ENCODE assay signal across 8 cellular contexts in genomic region chr6:117906454-117906904, GRCh38. TPM values are rescaled to one million over a fixed set of nuclear protein-coding genes. Genes with fewer than 3 reads are reported as not detected.
DNase-seq lines count a peak whose midpoint lies in the region; ATAC-seq and TF ChIP-seq lines count a peak whose summit lies in the region.

No MANE protein-coding gene starts in this region.

- intact Hi-C loops in mucosa of descending colon (cut with DNase I, micrococcal nuclease) = no loop called here

- no peaks in the 10 kb centered on the region for H3K36me3 ChIP-seq in mucosa of descending colon (ENCODE audit: low read depth)

- TF ChIP-seq CTCF in epithelial cell of proximal tubule (conservative IDR thresholded peaks at IDR 0.05; ENCODE audit: low read depth, low read length) (no peak), mucosa of descending colon (IDR thresholded peaks at IDR 0.05) (no peak)

- H3K4me1 Mint-ChIP-seq in stimulated activated effector memory CD8-positive, alpha-beta T cell treated with anti-CD3 and anti-CD28 coated beads, Interleukin-12 subunit alpha, Interleukin-12 subunit beta, amount 100 ng/mL, for 72 hours = no peaks in the 10 kb centered on the region

- H3K9me3 Mint-ChIP-seq in stimulated activated effector memory CD8-positive, alpha-beta T cell treated with anti-CD3 and anti-CD28 coated beads, Interleukin-12 subunit alpha, Interleukin-12 subunit beta, amount 100 ng/mL, for 72 hours = no peaks in the 10 kb centered on the region

- ATAC-seq in GM19468 (IDR thresholded peaks at IDR 0.05; ENCODE audit: extremely low read depth, unreplicated experiment) = peak; percentile 21
- ATAC-seq in HG03521 (IDR thresholded peaks at IDR 0.05; ENCODE audit: unreplicated experiment) = peak; percentile 23
- ATAC-seq in stimulated activated effector memory CD8-positive, alpha-beta T cell treated with anti-CD3 and anti-CD28 coated beads, Interleukin-12 subunit alpha, Interleukin-12 subunit beta, amount 100 ng/mL, for 72 hours = no peak
- no peak for ATAC-seq in mucosa of descending colon

- peaks cover 11% of the 10 kb centered on the region for H3K4me1 ChIP-seq in mucosa of descending colon (ENCODE audit: low read depth)

- no peaks in the 10 kb centered on the region for H3K9me3 ChIP-seq in mucosa of descending colon

- peak overlapping the region; percentile 57 for H3K4me3 Mint-ChIP-seq in stimulated activated effector memory CD8-positive, alpha-beta T cell treated with anti-CD3 and anti-CD28 coated beads, Interleukin-12 subunit alpha, Interleukin-12 subunit beta, amount 100 ng/mL, for 72 hours

- peak; percentile 36 for DNase-seq in D341Med (ENCODE audit: low spot score)
- no peak for DNase-seq in epithelial cell of proximal tubule (ENCODE audit: low read depth)
- DNase-seq in stimulated activated effector memory CD8-positive, alpha-beta T cell treated with anti-CD3 and anti-CD28 coated beads, Interleukin-12 subunit alpha, Interleukin-12 subunit beta, amount 100 ng/mL, for 72 hours (ENCODE audit: low spot score in 2 of 2) = no peak
- no peak for DNase-seq in hepatic stellate cell (ENCODE audit: low spot score)
- no peak for DNase-seq in mucosa of descending colon
- no peak for DNase-seq in stimulated activated CD8-positive, alpha-beta memory T cell treated with anti-CD3 and anti-CD28 coated beads, Interleukin-4, amount 100 ng/mL, for 48 hours

- no peak overlapping the region for H3K27ac Mint-ChIP-seq in stimulated activated effector memory CD8-positive, alpha-beta T cell treated with anti-CD3 and anti-CD28 coated beads, Interleukin-12 subunit alpha, Interleukin-12 subunit beta, amount 100 ng/mL, for 72 hours

- H3K36me3 Mint-ChIP-seq in stimulated activated effector memory CD8-positive, alpha-beta T cell treated with anti-CD3 and anti-CD28 coated beads, Interleukin-12 subunit alpha, Interleukin-12 subunit beta, amount 100 ng/mL, for 72 hours = no peaks in the 10 kb centered on the region

- peak overlapping the region; percentile 46 for H3K4me3 ChIP-seq in epithelial cell of proximal tubule (ENCODE audit: low read depth, low read length)
- H3K4me3 ChIP-seq in mucosa of descending colon = no peak overlapping the region

RNA-seq across cellular contexts. Expression of gene SLC35F1, which starts 0.6 kb away (rescaled TPM):
- total RNA-seq in epithelial cell of proximal tubule = 0.43 TPM in 1 of 2 replicates, not detected in the other
- 1 to 10 TPM in 1 of 3 donors, under 1 TPM in 2; 0.23 to 6.1 (median 0.29) TPM for total RNA-seq in mucosa of descending colon

Comparison
In these comparisons a context has a peak if more than half of its experiments do, and no peak if none do; other contexts are left out.
1. ATAC-seq: peak in GM19468 (single experiment) and HG03521 (single experiment); none in stimulated activated effector memory CD8-positive, alpha-beta T cell treated with anti-CD3 and anti-CD28 coated beads, Interleukin-12 subunit alpha, Interleukin-12 subunit beta, amount 100 ng/mL, for 72 hours (single experiment) and mucosa of descending colon (single experiment).